11 cellular contexts compared by ENCODE assay signal in the genomic region with DNA sequence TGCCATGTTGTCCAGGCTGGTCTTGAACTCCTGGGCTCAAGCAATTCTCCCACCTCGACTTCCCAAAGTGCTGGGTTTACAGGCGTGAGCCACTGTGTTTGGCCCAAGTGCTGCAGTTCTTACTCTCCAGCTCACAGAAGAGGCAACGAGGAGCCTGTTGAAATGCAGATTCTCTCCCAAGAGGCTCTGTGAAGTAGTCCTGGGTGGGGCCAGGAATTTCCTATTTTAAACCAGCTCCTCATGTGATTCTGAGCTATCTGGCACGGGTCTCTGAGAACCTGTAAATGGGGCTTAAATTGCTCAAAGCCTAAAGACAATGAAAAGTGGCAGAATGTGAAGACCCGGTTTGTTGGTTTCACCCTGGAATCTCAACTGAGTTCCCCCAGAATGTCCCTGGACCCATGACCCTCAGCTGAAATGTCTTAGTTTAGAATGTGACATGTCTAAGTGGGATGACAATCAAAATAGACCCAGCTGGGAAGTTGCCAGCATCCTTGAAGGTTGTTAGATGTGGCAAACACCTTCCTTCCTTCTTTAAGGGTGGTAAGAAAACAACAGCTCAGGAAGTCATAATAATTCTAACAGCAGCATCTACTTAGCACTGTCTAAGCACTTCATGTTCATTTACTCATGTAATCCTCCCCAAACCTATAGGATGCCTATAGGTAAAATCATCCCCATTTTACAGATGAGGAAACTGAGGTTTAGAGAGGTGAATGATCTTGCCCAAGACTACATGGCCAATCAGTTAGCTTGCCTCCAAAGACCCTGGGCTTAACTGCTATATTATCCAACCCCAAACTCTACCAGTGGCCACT. TPM values are rescaled to one million over a fixed set of nuclear protein-coding genes. Genes with fewer than 3 reads are reported as not detected.
DNase-seq lines count a peak whose midpoint lies in the region; ATAC-seq and TF ChIP-seq lines count a peak whose summit lies in the region.
"Had no signal": no experiment of that assay in that cellular context is flagged by ENCODE, and none has a peak within 500 bp of the region (broad histone marks: within the 10 kb centered on the region; RNA-seq: fewer than 3 reads in every experiment).

No MANE protein-coding gene starts in this region.

- H3K36me3 ChIP-seq in MG63 = no peaks in the 10 kb centered on the region
- H3K36me3 ChIP-seq: esophagus squamous epithelium, left ventricle myocardium inferior had no signal

- peak; percentile 20 for DNase-seq in ELF-1 (ENCODE audit: low read depth, low spot score)
- peak; percentile 61 for DNase-seq in T follicular helper cell (ENCODE audit: low read depth)
- peak; percentile 79 for DNase-seq in central memory CD4-positive, alpha-beta T cell
- DNase-seq in retinal pigment epithelial cell (ENCODE audit: low read depth) = peak; percentile 56
- no peak for DNase-seq in DMS 273 treated with DMSO at 0.1 percent for 48 hours (lab: John Stamatoyannopoulos, UW)
- no peak for DNase-seq in MG63
- DNase-seq in SHP77 (lab: John Stamatoyannopoulos, UW) = no peak
- DNase-seq: amygdala, esophagus squamous epithelium, left ventricle myocardium inferior had no signal

- H3K4me3 ChIP-seq in retinal pigment epithelial cell (ENCODE audit: low read length) (no peak overlapping the region), MG63 (no peak overlapping the region)
- H3K4me3 ChIP-seq: esophagus squamous epithelium, left ventricle myocardium inferior had no signal

- no peaks in the 10 kb centered on the region for H3K9me3 ChIP-seq in MG63
- H3K9me3 ChIP-seq: esophagus squamous epithelium, left ventricle myocardium inferior had no signal

- ATAC-seq in GM21529 (IDR thresholded peaks at IDR 0.05; ENCODE audit: unreplicated experiment) = no peak

- TF ChIP-seq CTCF in retinal pigment epithelial cell (conservative IDR thresholded peaks at IDR 0.05; ENCODE audit: low read depth, low read length) = no peak

- no peaks in the 10 kb centered on the region for H3K27me3 ChIP-seq in MG63
- H3K27me3 ChIP-seq: esophagus squamous epithelium had no signal

RNA-seq across cellular contexts. Expression of a gene that starts 20.8 kb away (rescaled TPM):
- total RNA-seq in MG63 (2014; rRNA removed; shearing (Covaris generic); ENCODE audit: low replicate concordance) = 210 and 538 TPM in 2 replicates

Comparison
In these comparisons a context has a peak if more than half of its experiments do, and no peak if none do; other contexts are left out.
1. DNase-seq: peak in ELF-1 (single experiment), T follicular helper cell (single experiment), central memory CD4-positive, alpha-beta T cell (single experiment) and retinal pigment epithelial cell (single experiment); none in DMS 273 treated with DMSO at 0.1 percent for 48 hours (single experiment), MG63 (single experiment) and SHP77 (0 of 2).